ENCODE assay signal across 1 cellular context in the genomic region with DNA sequence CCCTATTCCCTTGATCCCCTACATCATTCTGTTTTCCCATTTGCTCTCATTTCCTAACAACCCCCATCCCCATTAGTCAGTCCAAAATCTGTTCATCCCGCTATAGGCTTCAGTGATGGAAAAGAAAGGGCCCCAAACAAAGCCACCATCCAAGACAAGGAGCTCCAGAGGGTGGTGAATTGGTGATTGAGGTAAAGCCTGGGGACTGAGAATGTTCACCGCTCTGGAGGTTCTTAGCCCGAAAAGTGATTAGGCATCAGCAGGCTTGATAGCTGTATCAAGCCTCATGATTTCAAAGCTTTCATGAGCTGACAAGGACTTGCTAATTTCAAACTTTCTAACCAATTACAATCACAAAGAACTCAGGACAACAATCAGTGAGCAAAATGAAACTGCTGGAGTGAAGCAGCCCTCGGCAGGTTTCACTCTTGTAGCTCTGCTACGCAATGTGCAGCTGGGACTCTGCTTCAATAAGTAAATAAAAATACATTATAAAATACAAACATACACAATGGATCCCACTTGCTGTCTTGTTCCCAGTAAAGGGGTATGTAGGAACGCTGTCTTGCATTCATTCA.
TF ChIP-seq lines count a peak whose summit lies in the region.

No MANE protein-coding gene starts in this region.

TF ChIP-seq in WTC11, 78 proteins besides CTCF, POLR2A, EP300 and RAD21 (continued from another document):
- TF ChIP-seq ATF3 (CRISPR knock-in tag; conservative IDR thresholded peaks at IDR 0.05) (no peak), AR (CRISPR knock-in tag; IDR thresholded peaks at IDR 0.05) (no peak), IRF1 (CRISPR knock-in tag; IDR thresholded peaks at IDR 0.05) (no peak), IRF2 (CRISPR knock-in tag; IDR thresholded peaks at IDR 0.05; ENCODE audit: borderline replicate concordance, low read depth) (no peak), OVOL2 (CRISPR knock-in tag; IDR thresholded peaks at IDR 0.05; ENCODE audit: borderline replicate concordance) (no peak), ZNF263 (CRISPR knock-in tag; IDR thresholded peaks at IDR 0.05; ENCODE audit: low read depth) (no peak), ZNF232 (CRISPR knock-in tag; IDR thresholded peaks at IDR 0.05) (no peak), ZNF219 (CRISPR knock-in tag; IDR thresholded peaks at IDR 0.05; ENCODE audit: borderline replicate concordance) (no peak), MXD4 (CRISPR knock-in tag; IDR thresholded peaks at IDR 0.05; ENCODE audit: borderline replicate concordance) (no peak), ZSCAN18 (CRISPR knock-in tag; IDR thresholded peaks at IDR 0.05) (no peak), ZNF121 (CRISPR knock-in tag; IDR thresholded peaks at IDR 0.05) (no peak)
- TF ChIP-seq, protein P1, sequence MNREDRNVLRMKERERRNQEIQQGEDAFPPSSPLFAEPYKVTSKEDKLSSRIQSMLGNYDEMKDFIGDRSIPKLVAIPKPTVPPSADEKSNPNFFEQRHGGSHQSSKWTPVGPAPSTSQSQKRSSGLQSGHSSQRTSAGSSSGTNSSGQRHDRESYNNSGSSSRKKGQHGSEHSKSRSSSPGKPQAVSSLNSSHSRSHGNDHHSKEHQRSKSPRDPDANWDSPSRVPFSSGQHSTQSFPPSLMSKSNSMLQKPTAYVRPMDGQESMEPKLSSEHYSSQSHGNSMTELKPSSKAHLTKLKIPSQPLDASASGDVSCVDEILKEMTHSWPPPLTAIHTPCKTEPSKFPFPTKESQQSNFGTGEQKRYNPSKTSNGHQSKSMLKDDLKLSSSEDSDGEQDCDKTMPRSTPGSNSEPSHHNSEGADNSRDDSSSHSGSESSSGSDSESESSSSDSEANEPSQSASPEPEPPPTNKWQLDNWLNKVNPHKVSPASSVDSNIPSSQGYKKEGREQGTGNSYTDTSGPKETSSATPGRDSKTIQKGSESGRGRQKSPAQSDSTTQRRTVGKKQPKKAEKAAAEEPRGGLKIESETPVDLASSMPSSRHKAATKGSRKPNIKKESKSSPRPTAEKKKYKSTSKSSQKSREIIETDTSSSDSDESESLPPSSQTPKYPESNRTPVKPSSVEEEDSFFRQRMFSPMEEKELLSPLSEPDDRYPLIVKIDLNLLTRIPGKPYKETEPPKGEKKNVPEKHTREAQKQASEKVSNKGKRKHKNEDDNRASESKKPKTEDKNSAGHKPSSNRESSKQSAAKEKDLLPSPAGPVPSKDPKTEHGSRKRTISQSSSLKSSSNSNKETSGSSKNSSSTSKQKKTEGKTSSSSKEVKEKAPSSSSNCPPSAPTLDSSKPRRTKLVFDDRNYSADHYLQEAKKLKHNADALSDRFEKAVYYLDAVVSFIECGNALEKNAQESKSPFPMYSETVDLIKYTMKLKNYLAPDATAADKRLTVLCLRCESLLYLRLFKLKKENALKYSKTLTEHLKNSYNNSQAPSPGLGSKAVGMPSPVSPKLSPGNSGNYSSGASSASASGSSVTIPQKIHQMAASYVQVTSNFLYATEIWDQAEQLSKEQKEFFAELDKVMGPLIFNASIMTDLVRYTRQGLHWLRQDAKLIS (CRISPR knock-in tag; IDR thresholded peaks at IDR 0.05; ENCODE audit: borderline replicate concordance), result no peak
